Comparison of ENCODE assay signal across 2 cellular contexts in genomic region chr6:46834257-46834916, GRCh38. TPM values are rescaled to one million over a fixed set of nuclear protein-coding genes. Genes with fewer than 3 reads are reported as not detected.
"Had no signal": no experiment of that assay in that cellular context is flagged by ENCODE, and none has a peak within 500 bp of the region (broad histone marks: within the 10 kb centered on the region; RNA-seq: fewer than 3 reads in every experiment).

No MANE protein-coding gene starts in this region.

RNA-seq across cellular contexts. Expression of gene MEP1A, which starts 41.2 kb away (rescaled TPM):
- total RNA-seq: GM23338, H7 had no signal
- polyA plus RNA-seq: GM23338 had no signal
